ENCODE assay signal across 32 cellular contexts in genomic region chr20:6471110-6471647, GRCh38.
"Had no signal": no experiment of that assay in that cellular context is flagged by ENCODE, and none has a peak within 500 bp of the region (broad histone marks: within the 10 kb centered on the region; RNA-seq: fewer than 3 reads in every experiment).

No MANE protein-coding gene starts in this region.

- H3K9me3 ChIP-seq: ovary, psoas muscle, right lobe of liver, sigmoid colon, spleen, stomach, thoracic aorta, thyroid gland, tibial nerve, upper lobe of left lung, vagina had no signal

- H3K27me3 ChIP-seq: neural progenitor cell, ovary, right lobe of liver, sigmoid colon, spleen, stomach, thyroid gland, tibial nerve, upper lobe of left lung, vagina had no signal

- H3K4me2 ChIP-seq: neural progenitor cell had no signal

- H3K27me3 Mint-ChIP-seq: progenitor cell of endocrine pancreas; stimulated activated naive CD8-positive, alpha-beta T cell treated with anti-CD3 and anti-CD28 coated beads, Interleukin-15, Interleukin-2, amounts not matched to agents 100 ng/mL and 50 ng/mL, for 24 hours had no signal

- H3K27ac ChIP-seq: neural progenitor cell, ovary, parathyroid adenoma, psoas muscle, right lobe of liver, sigmoid colon, spleen, stomach, thoracic aorta, thyroid gland, tibial nerve, upper lobe of left lung, vagina had no signal

- H3K4me3 Mint-ChIP-seq: naive B cell; naive thymus-derived CD8-positive, alpha-beta T cell; natural killer cell treated with Interleukin-12 subunit alpha and Interleukin-12 subunit beta and Interleukin-15 and Interleukin-18, amount 100 ng/mL, for 72 hours; nephron progenitor cell; neural progenitor cell; stimulated activated effector memory CD8-positive, alpha-beta T cell treated with anti-CD3 and anti-CD28 coated beads, Interleukin-12 subunit alpha, Interleukin-12 subunit beta, amount 100 ng/mL, for 72 hours; stimulated activated naive B cell treated with anti-CD40 and anti-IgM and Interleukin-4, amounts not matched to agents 10 μg/mL and 1 μg/mL and 100 μg/mL, for 72 hours; stimulated activated naive CD8-positive, alpha-beta T cell treated with anti-CD3 and anti-CD28 coated beads, Interleukin-15, Interleukin-2, amounts not matched to agents 100 ng/mL and 50 ng/mL, for 24 hours had no signal

- H3K4me1 Mint-ChIP-seq: naive B cell; naive thymus-derived CD8-positive, alpha-beta T cell; neural progenitor cell; stimulated activated effector memory CD8-positive, alpha-beta T cell treated with anti-CD3 and anti-CD28 coated beads, Interleukin-12 subunit alpha, Interleukin-12 subunit beta, amount 100 ng/mL, for 72 hours; stimulated activated naive B cell treated with anti-CD40 and anti-IgM and Interleukin-4, amounts not matched to agents 10 μg/mL and 1 μg/mL and 100 μg/mL, for 72 hours had no signal

- H3K79me2 ChIP-seq: parathyroid adenoma had no signal

- FAIRE-seq: small intestine, urothelium cell line had no signal

- H3K36me3 Mint-ChIP-seq: naive B cell; naive thymus-derived CD8-positive, alpha-beta T cell; natural killer cell treated with Interleukin-12 subunit alpha and Interleukin-12 subunit beta and Interleukin-15 and Interleukin-18, amount 100 ng/mL, for 72 hours; neural progenitor cell; stimulated activated effector memory CD8-positive, alpha-beta T cell treated with anti-CD3 and anti-CD28 coated beads, Interleukin-12 subunit alpha, Interleukin-12 subunit beta, amount 100 ng/mL, for 72 hours; stimulated activated naive B cell treated with anti-CD40 and anti-IgM and Interleukin-4, amounts not matched to agents 10 μg/mL and 1 μg/mL and 100 μg/mL, for 72 hours had no signal

- H3K4me3 ChIP-seq: neural progenitor cell, ovary, psoas muscle, right lobe of liver, sigmoid colon, spleen, stomach, thoracic aorta, thyroid gland, tibial nerve, upper lobe of left lung, vagina had no signal

- H3K36me3 ChIP-seq: neural progenitor cell, ovary, right lobe of liver, sigmoid colon, spleen, stomach, thoracic aorta, thyroid gland, tibial nerve, upper lobe of left lung, vagina had no signal

- H3K4me1 ChIP-seq: neural progenitor cell, parathyroid adenoma, psoas muscle, right lobe of liver, sigmoid colon, spleen, stomach, thyroid gland, tibial nerve, upper lobe of left lung, vagina had no signal

- DNase-seq: naive B cell; naive thymus-derived CD8-positive, alpha-beta T cell; nephron progenitor cell; occipital lobe; ovary; posterior cingulate gyrus; psoas muscle; right cardiac atrium; right lobe of liver; sigmoid colon; small intestine; spleen; stimulated activated CD4-positive, alpha-beta T cell treated with anti-CD3 and anti-CD28 coated beads, Interleukin-12 subunit alpha, Interleukin-12 subunit beta, amount 100 ng/mL, for 4 hours; stimulated activated CD4-positive, alpha-beta T cell treated with anti-CD3 and anti-CD28 coated beads, Interleukin-2, amount 100 ng/mL, for 24 hours; stimulated activated CD4-positive, alpha-beta T cell treated with anti-CD3 and anti-CD28 coated beads, Interleukin-2, amount 100 ng/mL, for 48 hours; stimulated activated CD4-positive, alpha-beta T cell treated with anti-CD3 and anti-CD28 coated beads, Interleukin-4, amount 100 ng/mL, for 24 hours; stimulated activated naive B cell treated with anti-CD40 and anti-IgM and Interleukin-4, amounts not matched to agents 10 μg/mL and 1 μg/mL and 100 μg/mL, for 72 hours; stimulated activated naive CD4-positive, alpha-beta T cell treated with Interleukin-2 at 50 U/mL for 16 hours; stomach; thyroid gland; trophoblast cell; upper lobe of left lung had no signal

- H3K9me3 Mint-ChIP-seq: natural killer cell treated with Interleukin-12 subunit alpha and Interleukin-12 subunit beta and Interleukin-15 and Interleukin-18, amount 100 ng/mL, for 72 hours; nephron progenitor cell had no signal

- H2AFZ ChIP-seq: neural progenitor cell, parathyroid adenoma had no signal

- H3K27ac Mint-ChIP-seq: naive B cell; naive thymus-derived CD8-positive, alpha-beta T cell; natural killer cell treated with Interleukin-12 subunit alpha and Interleukin-12 subunit beta and Interleukin-15 and Interleukin-18, amount 100 ng/mL, for 72 hours; nephron progenitor cell; neural progenitor cell; progenitor cell of endocrine pancreas; stimulated activated effector memory CD8-positive, alpha-beta T cell treated with anti-CD3 and anti-CD28 coated beads, Interleukin-12 subunit alpha, Interleukin-12 subunit beta, amount 100 ng/mL, for 72 hours; stimulated activated naive B cell treated with anti-CD40 and anti-IgM and Interleukin-4, amounts not matched to agents 10 μg/mL and 1 μg/mL and 100 μg/mL, for 72 hours; stimulated activated naive CD8-positive, alpha-beta T cell treated with anti-CD3 and anti-CD28 coated beads, Interleukin-15, Interleukin-2, amounts not matched to agents 100 ng/mL and 50 ng/mL, for 24 hours had no signal
